Comparison of ENCODE assay signal across 15 cellular contexts in genomic region chr7:101377189-101377736, GRCh38. TPM values are rescaled to one million over a fixed set of nuclear protein-coding genes. Genes with fewer than 3 reads are reported as not detected.
"Had no signal": no experiment of that assay in that cellular context is flagged by ENCODE, and none has a peak within 500 bp of the region (broad histone marks: within the 10 kb centered on the region; RNA-seq: fewer than 3 reads in every experiment).

No MANE protein-coding gene starts in this region.

- H3K36me3 Mint-ChIP-seq: immature natural killer cell had no signal

- FAIRE-seq: pancreas had no signal

- H3K27ac ChIP-seq: brain microvascular endothelial cell, pancreas, stomach, thoracic aorta had no signal

- H3K4me1 Mint-ChIP-seq: activated naive CD4-positive, alpha-beta T cell treated with anti-CD3 and anti-CD28 coated beads, Interleukin-2, amount 50 U/mL, for 24 hours; immature natural killer cell had no signal

- H3K9me3 ChIP-seq: pancreas, thoracic aorta had no signal

- H3K27ac Mint-ChIP-seq: activated naive CD4-positive, alpha-beta T cell treated with anti-CD3 and anti-CD28 coated beads, Interleukin-2, amount 50 U/mL, for 24 hours; activated T-helper 2 cell treated with anti-CD3 and anti-CD28 coated beads, Interferon-gamma antibody, Interleukin-2, Interleukin-4, amounts not matched to agents 10 μg/mL and 5 μg/mL and 100 μg/mL, durations not matched to agents 14 hours and 24 hours and 36 hours; immature natural killer cell had no signal

- H3K9me3 Mint-ChIP-seq: activated T-helper 2 cell treated with anti-CD3 and anti-CD28 coated beads, Interferon-gamma antibody, Interleukin-2, Interleukin-4, amounts not matched to agents 10 μg/mL and 5 μg/mL and 100 μg/mL, durations not matched to agents 14 hours and 24 hours and 36 hours; immature natural killer cell; neural crest cell had no signal

- H3K27me3 ChIP-seq: pancreas had no signal

- ATAC-seq: pancreas had no signal

- DNase-seq: amniotic stem cell; brain microvascular endothelial cell; cerebellar nuclear complex; immature natural killer cell; pancreas; stimulated activated CD4-positive, alpha-beta T cell treated with anti-CD3 and anti-CD28 coated beads, Interleukin-15, amount 100 ng/mL, for 24 hours; stimulated activated CD4-positive, alpha-beta T cell treated with anti-CD3 and anti-CD28 coated beads, Interleukin-4, amount 100 ng/mL, for 24 hours; stomach; T-helper 1 cell had no signal

- H3K4me3 ChIP-seq: pancreas, stomach, thoracic aorta had no signal

- H3K4me3 Mint-ChIP-seq: activated naive CD4-positive, alpha-beta T cell treated with anti-CD3 and anti-CD28 coated beads, Interleukin-2, amount 50 U/mL, for 24 hours; immature natural killer cell; neural crest cell had no signal

- H3K36me3 ChIP-seq: brain microvascular endothelial cell, pancreas, stomach, thoracic aorta had no signal

- H3K4me1 ChIP-seq: pancreas, stomach had no signal

- H3K27me3 Mint-ChIP-seq: activated naive CD4-positive, alpha-beta T cell treated with anti-CD3 and anti-CD28 coated beads, Interleukin-2, amount 50 U/mL, for 24 hours had no signal

RNA-seq across cellular contexts. Expression of gene COL26A1, which starts 14.6 kb away (rescaled TPM):
- total RNA-seq: dermis microvascular lymphatic vessel endothelial cell had no signal
- polyA plus RNA-seq: esophagus, immature natural killer cell had no signal
